In the genomic region with DNA sequence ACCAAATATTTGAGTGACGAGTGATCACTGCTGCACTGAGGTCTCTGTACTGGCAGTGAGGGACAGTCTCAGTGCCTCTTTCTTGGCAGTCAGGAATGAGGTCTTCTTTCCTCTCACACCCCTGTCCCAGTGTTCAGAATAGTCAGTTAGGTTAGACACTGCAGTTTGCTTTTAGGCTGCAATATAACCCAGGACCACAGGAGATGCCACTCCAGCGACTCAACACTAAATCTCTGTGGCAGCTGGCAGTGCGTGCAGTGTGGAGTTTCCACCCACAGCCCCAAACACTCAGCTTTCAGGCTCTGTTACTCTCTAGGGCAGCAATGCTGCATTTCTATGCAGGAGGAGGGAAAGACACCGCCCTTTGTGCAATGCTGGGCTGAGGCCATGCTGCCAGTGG, we compare ENCODE assay signal across 25 cellular contexts.
DNase-seq lines count a peak whose midpoint lies in the region; ATAC-seq, FAIRE-seq and TF ChIP-seq lines count a peak whose summit lies in the region.
"Had no signal": no experiment of that assay in that cellular context is flagged by ENCODE, and none has a peak within 500 bp of the region (broad histone marks: within the 10 kb centered on the region; RNA-seq: fewer than 3 reads in every experiment).

No MANE protein-coding gene starts in this region.

- H3K9ac ChIP-seq in HepG2 (ENCODE audit: insufficient read depth, low read depth, low read length) = no peak overlapping the region

- ATAC-seq in HepG2 (peak; percentile 53; the same call in 2 of the 3 replicates), body of pancreas (no peak), HG03108 (IDR thresholded peaks at IDR 0.05; ENCODE audit: unreplicated experiment) (no peak)

- no peak for TF ChIP-seq POLR2A in HepG2 (IDR thresholded peaks at IDR 0.05; ENCODE audit: insufficient read depth in 1 of 2, low read depth in 2 of 2, low read length in 2 of 2)
- no peak for TF ChIP-seq POLR2A in body of pancreas (IDR thresholded peaks at IDR 0.05)

- POLR2A ChIA-PET in HepG2 (lab: Yijun Ruan, JAX) = no interaction called here

- no peak for TF ChIP-seq RAD21 in HepG2 (CRISPR knock-in tag; IDR thresholded peaks at IDR 0.05)

- intact Hi-C loops in HepG2 (cut with micrococcal nuclease; ENCODE audit: unreplicated experiment) (no loop called here), body of pancreas (cut with DNase I) (no loop called here)

- CTCF ChIA-PET in HepG2 (lab: Yijun Ruan, JAX; ENCODE audit: low intra/inter-chr PET ratio, low total read pairs) = no interaction called here

- H3K36me3 ChIP-seq in HepG2 (replicated peaks in 1 of 2; ENCODE audit: control insufficient read depth in 1 of 2, insufficient read depth in 2 of 2, low read length in 2 of 2) (no peaks in the 10 kb centered on the region), body of pancreas (replicated peaks in 1 of 2; ENCODE audit: insufficient read depth in 1 of 2, low read depth in 2 of 2) (no peaks in the 10 kb centered on the region)

- no peak for TF ChIP-seq CTCF in HepG2 (CRISPR knock-in tag; IDR thresholded peaks at IDR 0.05)
- TF ChIP-seq CTCF in body of pancreas (IDR thresholded peaks at IDR 0.05) = no peak

- BruUV-seq in HepG2 (replicated peaks; lab: Mats Ljungman, UMichigan) = no TSS peak

- FAIRE-seq in HTR-8/SVneo (lab: Jason Lieb, UNC) = peak; percentile 71
- FAIRE-seq in HepG2 (lab: Jason Lieb, UNC) = no peak
- FAIRE-seq: GM12891 had no signal

- H3K27me3 ChIP-seq in HepG2 (ENCODE audit: control insufficient read depth in 1 of 2, insufficient read depth in 2 of 2, low read length in 2 of 2) (no peaks in the 10 kb centered on the region), body of pancreas (no peaks in the 10 kb centered on the region)

- in situ Hi-C loops in HepG2 (cut with HindIII; ENCODE audit: extremely low pct_ligation_motif_present, low pct_unique_long_range_greater_than_20kb) (no loop called here), KBM-7 (cut with MboI; ENCODE audit: low pct_unique_long_range_greater_than_20kb, low sequenced_read_pairs) (no loop called here)

- H3K27ac ChIP-seq in HepG2 (ENCODE audit: extremely low read length, insufficient read depth, low read length) = no peak overlapping the region
- H3K27ac ChIP-seq in body of pancreas = no peak overlapping the region

- H3K4me2 ChIP-seq in HepG2 (ENCODE audit: low read depth, low read length) = 0 out of 2 replicates have a peak overlapping the region, but pooled peaks have one; percentile 26

- no peak for TF ChIP-seq EP300 in HepG2 (IDR thresholded peaks at IDR 0.05; ENCODE audit: low read depth in 2 of 2, low read length in 2 of 2)
- TF ChIP-seq EP300 in HepG2 (CRISPR knock-in tag; IDR thresholded peaks at IDR 0.05; ENCODE audit: borderline replicate concordance) = no peak

- H2AFZ ChIP-seq in HepG2 (ENCODE audit: low read length) = no peak overlapping the region

- no peaks in the 10 kb centered on the region for H3K79me2 ChIP-seq in HepG2 (ENCODE audit: insufficient read depth, low read length)

- peaks cover 8% of the 10 kb centered on the region; the same call in 1 of the 2 replicates for H3K9me3 ChIP-seq in HepG2 (ENCODE audit: low read length)
- no peaks in the 10 kb centered on the region for H3K9me3 ChIP-seq in body of pancreas

- H4K20me1 ChIP-seq in HepG2 (ENCODE audit: insufficient read depth, low read length) = no peaks in the 10 kb centered on the region

- DNase-seq in HTR-8/SVneo (ENCODE audit: insufficient read length, low spot score) (no peak), astrocyte of the hippocampus (ENCODE audit: low read depth, low spot score) (peak; percentile 3), HepG2 (ENCODE audit: low spot score) (no peak), KBM-7 (no peak), NCI-H2196 treated with DMSO at 0.1 percent for 48 hours (lab: John Stamatoyannopoulos, UW; ENCODE audit: unreplicated experiment) (no peak), body of pancreas (no peak)
- DNase-seq: C1 segment of cervical spinal cord; CD4-positive, alpha-beta memory T cell; COR-L47; DMS53; GF-D8; H7; NCI-H1092; NCI-H1436; NCI-H187; NCI-H2081 treated with DMSO at 0.1 percent for 48 hours; NCI-H2171; NCI-H345; NCI-H524; NCI-H774; Right ventricle myocardium superior; RPMI8226; T-helper 1 cell had no signal

- WGBS in HepG2 (ENCODE audit: low lambda C conversion rate) = 59% methylated on average over 3 of the region's 4 CpGs
- WGBS in body of pancreas, 2 donors = 92 to 93% methylated on average over 3 to 4 of the region's 4 CpGs

- H3K4me3 ChIP-seq in HepG2 (replicated peaks in 1 of 3; ENCODE audit: insufficient read depth in 1 of 3, low read depth in 2 of 3, low read length in 3 of 3) (no peak overlapping the region), body of pancreas (no peak overlapping the region)

- H3K4me1 ChIP-seq in HepG2 (ENCODE audit: insufficient read depth, low read length) = no peaks in the 10 kb centered on the region
- H3K4me1 ChIP-seq in body of pancreas = no peaks in the 10 kb centered on the region

TF ChIP-seq in HepG2, 621 proteins besides CTCF, POLR2A, EP300 and RAD21:
- TF ChIP-seq ZNF33A (CRISPR knock-in tag; IDR thresholded peaks at IDR 0.05; ENCODE audit: borderline replicate concordance) = no peak
- TF ChIP-seq CREM (IDR thresholded peaks at IDR 0.05) = no peak
- TF ChIP-seq CREM (CRISPR knock-in tag; IDR thresholded peaks at IDR 0.05) = no peak
- TF ChIP-seq REPIN1 (CRISPR knock-in tag; IDR thresholded peaks at IDR 0.05; ENCODE audit: borderline replicate concordance, low read depth) = no peak
- TF ChIP-seq ZNF292 (CRISPR knock-in tag; IDR thresholded peaks at IDR 0.05; ENCODE audit: borderline replicate concordance, low read depth) = no peak
- TF ChIP-seq ZBTB44 (CRISPR knock-in tag; IDR thresholded peaks at IDR 0.05) = no peak
- no peak for TF ChIP-seq ELF4 (CRISPR knock-in tag; IDR thresholded peaks at IDR 0.05; ENCODE audit: borderline replicate concordance)
- no peak for TF ChIP-seq RARG (CRISPR knock-in tag; IDR thresholded peaks at IDR 0.05; ENCODE audit: low read depth)
